1 cellular context compared by ENCODE assay signal in genomic region chr14:39109893-39110715, GRCh38.
TF ChIP-seq lines count a peak whose summit lies in the region.

No MANE protein-coding gene starts in this region.

TF ChIP-seq in HepG2, 621 proteins besides CTCF, POLR2A, EP300 and RAD21:
- TF ChIP-seq FOXO1 (CRISPR knock-in tag; IDR thresholded peaks at IDR 0.05) = no peak
- TF ChIP-seq ELF3 (CRISPR knock-in tag; IDR thresholded peaks at IDR 0.05) = peak; percentile 31; the same call in 1 of the 2 replicates
- TF ChIP-seq, protein P1, sequence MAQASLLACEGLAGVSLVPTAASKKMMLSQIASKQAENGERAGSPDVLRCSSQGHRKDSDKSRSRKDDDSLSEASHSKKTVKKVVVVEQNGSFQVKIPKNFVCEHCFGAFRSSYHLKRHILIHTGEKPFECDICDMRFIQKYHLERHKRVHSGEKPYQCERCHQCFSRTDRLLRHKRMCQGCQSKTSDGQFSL (CRISPR knock-in tag; IDR thresholded peaks at IDR 0.05) = no peak
- TF ChIP-seq PPARG (CRISPR knock-in tag; conservative IDR thresholded peaks at IDR 0.05) = 0 out of 2 replicates have a peak, but pooled peaks have one; percentile 25
- no peak for TF ChIP-seq ZNF737 (CRISPR knock-in tag; IDR thresholded peaks at IDR 0.05; ENCODE audit: borderline replicate concordance)
- TF ChIP-seq ZKSCAN1 (IDR thresholded peaks at IDR 0.05; ENCODE audit: low read length) = no peak
- TF ChIP-seq, protein P2, sequence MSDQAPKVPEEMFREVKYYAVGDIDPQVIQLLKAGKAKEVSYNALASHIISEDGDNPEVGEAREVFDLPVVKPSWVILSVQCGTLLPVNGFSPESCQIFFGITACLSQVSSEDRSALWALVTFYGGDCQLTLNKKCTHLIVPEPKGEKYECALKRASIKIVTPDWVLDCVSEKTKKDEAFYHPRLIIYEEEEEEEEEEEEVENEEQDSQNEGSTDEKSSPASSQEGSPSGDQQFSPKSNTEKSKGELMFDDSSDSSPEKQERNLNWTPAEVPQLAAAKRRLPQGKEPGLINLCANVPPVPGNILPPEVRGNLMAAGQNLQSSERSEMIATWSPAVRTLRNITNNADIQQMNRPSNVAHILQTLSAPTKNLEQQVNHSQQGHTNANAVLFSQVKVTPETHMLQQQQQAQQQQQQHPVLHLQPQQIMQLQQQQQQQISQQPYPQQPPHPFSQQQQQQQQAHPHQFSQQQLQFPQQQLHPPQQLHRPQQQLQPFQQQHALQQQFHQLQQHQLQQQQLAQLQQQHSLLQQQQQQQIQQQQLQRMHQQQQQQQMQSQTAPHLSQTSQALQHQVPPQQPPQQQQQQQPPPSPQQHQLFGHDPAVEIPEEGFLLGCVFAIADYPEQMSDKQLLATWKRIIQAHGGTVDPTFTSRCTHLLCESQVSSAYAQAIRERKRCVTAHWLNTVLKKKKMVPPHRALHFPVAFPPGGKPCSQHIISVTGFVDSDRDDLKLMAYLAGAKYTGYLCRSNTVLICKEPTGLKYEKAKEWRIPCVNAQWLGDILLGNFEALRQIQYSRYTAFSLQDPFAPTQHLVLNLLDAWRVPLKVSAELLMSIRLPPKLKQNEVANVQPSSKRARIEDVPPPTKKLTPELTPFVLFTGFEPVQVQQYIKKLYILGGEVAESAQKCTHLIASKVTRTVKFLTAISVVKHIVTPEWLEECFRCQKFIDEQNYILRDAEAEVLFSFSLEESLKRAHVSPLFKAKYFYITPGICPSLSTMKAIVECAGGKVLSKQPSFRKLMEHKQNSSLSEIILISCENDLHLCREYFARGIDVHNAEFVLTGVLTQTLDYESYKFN (CRISPR knock-in tag; conservative IDR thresholded peaks at IDR 0.05) = 0 out of 2 replicates have a peak, but pooled peaks have one; percentile 22
- peak; percentile 4 for TF ChIP-seq TEAD3 (CRISPR knock-in tag; optimal IDR thresholded peaks at IDR 0.05; ENCODE audit: borderline replicate concordance)
- TF ChIP-seq, protein P3, sequence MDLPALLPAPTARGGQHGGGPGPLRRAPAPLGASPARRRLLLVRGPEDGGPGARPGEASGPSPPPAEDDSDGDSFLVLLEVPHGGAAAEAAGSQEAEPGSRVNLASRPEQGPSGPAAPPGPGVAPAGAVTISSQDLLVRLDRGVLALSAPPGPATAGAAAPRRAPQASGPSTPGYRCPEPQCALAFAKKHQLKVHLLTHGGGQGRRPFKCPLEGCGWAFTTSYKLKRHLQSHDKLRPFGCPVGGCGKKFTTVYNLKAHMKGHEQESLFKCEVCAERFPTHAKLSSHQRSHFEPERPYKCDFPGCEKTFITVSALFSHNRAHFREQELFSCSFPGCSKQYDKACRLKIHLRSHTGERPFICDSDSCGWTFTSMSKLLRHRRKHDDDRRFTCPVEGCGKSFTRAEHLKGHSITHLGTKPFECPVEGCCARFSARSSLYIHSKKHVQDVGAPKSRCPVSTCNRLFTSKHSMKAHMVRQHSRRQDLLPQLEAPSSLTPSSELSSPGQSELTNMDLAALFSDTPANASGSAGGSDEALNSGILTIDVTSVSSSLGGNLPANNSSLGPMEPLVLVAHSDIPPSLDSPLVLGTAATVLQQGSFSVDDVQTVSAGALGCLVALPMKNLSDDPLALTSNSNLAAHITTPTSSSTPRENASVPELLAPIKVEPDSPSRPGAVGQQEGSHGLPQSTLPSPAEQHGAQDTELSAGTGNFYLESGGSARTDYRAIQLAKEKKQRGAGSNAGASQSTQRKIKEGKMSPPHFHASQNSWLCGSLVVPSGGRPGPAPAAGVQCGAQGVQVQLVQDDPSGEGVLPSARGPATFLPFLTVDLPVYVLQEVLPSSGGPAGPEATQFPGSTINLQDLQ (CRISPR knock-in tag; IDR thresholded peaks at IDR 0.05) = no peak
- TF ChIP-seq, protein P4, sequence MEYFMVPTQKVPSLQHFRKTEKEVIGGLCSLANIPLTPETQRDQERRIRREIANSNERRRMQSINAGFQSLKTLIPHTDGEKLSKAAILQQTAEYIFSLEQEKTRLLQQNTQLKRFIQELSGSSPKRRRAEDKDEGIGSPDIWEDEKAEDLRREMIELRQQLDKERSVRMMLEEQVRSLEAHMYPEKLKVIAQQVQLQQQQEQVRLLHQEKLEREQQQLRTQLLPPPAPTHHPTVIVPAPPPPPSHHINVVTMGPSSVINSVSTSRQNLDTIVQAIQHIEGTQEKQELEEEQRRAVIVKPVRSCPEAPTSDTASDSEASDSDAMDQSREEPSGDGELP (IDR thresholded peaks at IDR 0.05; ENCODE audit: borderline replicate concordance, low read depth) = 0 out of 2 replicates have a peak, but pooled peaks have one; percentile 14
- TF ChIP-seq, protein P5, sequence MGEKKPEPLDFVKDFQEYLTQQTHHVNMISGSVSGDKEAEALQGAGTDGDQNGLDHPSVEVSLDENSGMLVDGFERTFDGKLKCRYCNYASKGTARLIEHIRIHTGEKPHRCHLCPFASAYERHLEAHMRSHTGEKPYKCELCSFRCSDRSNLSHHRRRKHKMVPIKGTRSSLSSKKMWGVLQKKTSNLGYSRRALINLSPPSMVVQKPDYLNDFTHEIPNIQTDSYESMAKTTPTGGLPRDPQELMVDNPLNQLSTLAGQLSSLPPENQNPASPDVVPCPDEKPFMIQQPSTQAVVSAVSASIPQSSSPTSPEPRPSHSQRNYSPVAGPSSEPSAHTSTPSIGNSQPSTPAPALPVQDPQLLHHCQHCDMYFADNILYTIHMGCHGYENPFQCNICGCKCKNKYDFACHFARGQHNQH (CRISPR knock-in tag; IDR thresholded peaks at IDR 0.05) = 0 out of 2 replicates have a peak, but pooled peaks have one; percentile 12
- peak; percentile 44; the same call in 1 of the 2 replicates for TF ChIP-seq ZNF574 (CRISPR knock-in tag; IDR thresholded peaks at IDR 0.05)
- 0 out of 2 replicates have a peak, but pooled peaks have one; percentile 13 for TF ChIP-seq ZNF543 (CRISPR knock-in tag; IDR thresholded peaks at IDR 0.05)
- TF ChIP-seq, protein P6, sequence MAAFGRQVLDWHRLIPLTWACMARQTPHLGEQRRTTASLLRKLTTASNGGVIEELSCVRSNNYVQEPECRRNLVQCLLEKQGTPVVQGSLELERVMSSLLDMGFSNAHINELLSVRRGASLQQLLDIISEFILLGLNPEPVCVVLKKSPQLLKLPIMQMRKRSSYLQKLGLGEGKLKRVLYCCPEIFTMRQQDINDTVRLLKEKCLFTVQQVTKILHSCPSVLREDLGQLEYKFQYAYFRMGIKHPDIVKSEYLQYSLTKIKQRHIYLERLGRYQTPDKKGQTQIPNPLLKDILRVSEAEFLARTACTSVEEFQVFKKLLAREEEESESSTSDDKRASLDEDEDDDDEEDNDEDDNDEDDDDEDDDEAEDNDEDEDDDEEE (CRISPR knock-in tag; IDR thresholded peaks at IDR 0.05) = 0 out of 2 replicates have a peak, but pooled peaks have one; percentile 68
- peak; percentile 37; the same call in 1 of the 2 replicates for TF ChIP-seq ZNF121 (CRISPR knock-in tag; IDR thresholded peaks at IDR 0.05)
- 0 out of 2 replicates have a peak, but pooled peaks have one; percentile 9 for TF ChIP-seq GATAD2A (CRISPR knock-in tag; IDR thresholded peaks at IDR 0.05)
- TF ChIP-seq, protein P7, sequence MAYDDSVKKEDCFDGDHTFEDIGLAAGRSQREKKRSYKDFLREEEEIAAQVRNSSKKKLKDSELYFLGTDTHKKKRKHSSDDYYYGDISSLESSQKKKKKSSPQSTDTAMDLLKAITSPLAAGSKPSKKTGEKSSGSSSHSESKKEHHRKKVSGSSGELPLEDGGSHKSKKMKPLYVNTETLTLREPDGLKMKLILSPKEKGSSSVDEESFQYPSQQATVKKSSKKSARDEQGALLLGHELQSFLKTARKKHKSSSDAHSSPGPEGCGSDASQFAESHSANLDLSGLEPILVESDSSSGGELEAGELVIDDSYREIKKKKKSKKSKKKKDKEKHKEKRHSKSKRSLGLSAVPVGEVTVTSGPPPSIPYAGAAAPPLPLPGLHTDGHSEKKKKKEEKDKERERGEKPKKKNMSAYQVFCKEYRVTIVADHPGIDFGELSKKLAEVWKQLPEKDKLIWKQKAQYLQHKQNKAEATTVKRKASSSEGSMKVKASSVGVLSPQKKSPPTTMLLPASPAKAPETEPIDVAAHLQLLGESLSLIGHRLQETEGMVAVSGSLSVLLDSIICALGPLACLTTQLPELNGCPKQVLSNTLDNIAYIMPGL (CRISPR knock-in tag; IDR thresholded peaks at IDR 0.05; ENCODE audit: borderline replicate concordance in 1 of 2, low read depth in 1 of 2) = peak in 1 of 2 experiments; percentile 55; a peak in 2 of 4 replicates
- 0 out of 2 replicates have a peak, but pooled peaks have one; percentile 39 for TF ChIP-seq ZNF800 (CRISPR knock-in tag; IDR thresholded peaks at IDR 0.05)
- 0 out of 2 replicates have a peak, but pooled peaks have one; percentile 24 for TF ChIP-seq HOXA5 (CRISPR knock-in tag; IDR thresholded peaks at IDR 0.05)
- no peak for TF ChIP-seq GABPA (IDR thresholded peaks at IDR 0.05; ENCODE audit: low read depth, low read length)
- no peak for TF ChIP-seq GABPA (CRISPR knock-in tag; IDR thresholded peaks at IDR 0.05; ENCODE audit: low read depth)
- TF ChIP-seq DMAP1 (CRISPR knock-in tag; IDR thresholded peaks at IDR 0.05) = peak; percentile 29; the same call in 1 of the 2 replicates
- peak; percentile 30 for TF ChIP-seq ASH2L (IDR thresholded peaks at IDR 0.05; ENCODE audit: insufficient read length, low read depth, low read length)
- TF ChIP-seq THAP11 (CRISPR knock-in tag; IDR thresholded peaks at IDR 0.05) = 0 out of 2 replicates have a peak, but pooled peaks have one; percentile 6
- no peak for TF ChIP-seq ZBTB3 (CRISPR knock-in tag; IDR thresholded peaks at IDR 0.05; ENCODE audit: borderline replicate concordance, low read depth)
TF ChIP-seq in HepG2: peak in this region for 17.
